ENCODE assay signal across 19 cellular contexts in the genomic region with DNA sequence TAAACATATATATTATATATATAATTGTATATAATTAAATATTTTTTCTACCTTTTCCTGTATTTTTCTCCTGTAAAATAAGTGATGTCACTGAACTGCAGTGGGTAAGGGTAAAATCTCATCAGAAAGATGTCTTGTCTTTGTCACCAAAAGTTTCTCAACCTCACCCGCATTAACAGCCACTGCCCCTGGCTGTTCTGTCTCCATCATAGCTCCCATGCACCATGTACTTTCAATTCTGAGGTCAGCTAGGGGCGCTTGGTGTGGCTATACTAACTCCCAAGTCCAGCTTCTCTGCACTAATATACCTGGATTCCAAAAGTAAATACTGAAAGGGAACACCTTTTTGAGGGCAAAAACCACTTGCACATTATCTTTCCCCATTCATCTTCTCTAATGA.
"Had no signal": no experiment of that assay in that cellular context is flagged by ENCODE, and none has a peak within 500 bp of the region (broad histone marks: within the 10 kb centered on the region; RNA-seq: fewer than 3 reads in every experiment).

No MANE protein-coding gene starts in this region.

- H3K27me3 ChIP-seq: body of pancreas had no signal

- H3K4me3 ChIP-seq: body of pancreas had no signal

- DNase-seq: activated CD4-positive, alpha-beta T cell treated with anti-CD3 and anti-CD28 coated beads for 1 hour; activated CD4-positive, alpha-beta T cell treated with anti-CD3 and anti-CD28 coated beads for 4 hours; activated CD4-positive, alpha-beta T cell treated with anti-CD3 and anti-CD28 coated beads, Interleukin-2, amount 10 ng/mL, durations not matched to agents 7 days and 5 days; activated CD4-positive, alpha-beta T cell treated with anti-CD3 and anti-CD28 coated beads, Interleukin-2, amount 50 U/mL, for 48 hours; activated CD8-positive, alpha-beta memory T cell treated with anti-CD3 and anti-CD28 coated beads for 24 hours; activated CD8-positive, alpha-beta T cell treated with anti-CD3 and anti-CD28 coated beads for 36 hours; activated effector memory CD4-positive, alpha-beta T cell treated with Interleukin-2 at 50 U/mL for 16 hours; activated gamma-delta T cell treated with Interleukin-2 at 50 U/mL for 16 hours; activated naive CD4-positive, alpha-beta T cell treated with anti-CD3 and anti-CD28 coated beads, Interleukin-2, amount 50 U/mL, for 16 hours; activated naive CD4-positive, alpha-beta T cell treated with Interleukin-2 at 50 U/mL for 16 hours; activated T-cell treated with anti-CD3 and anti-CD28 coated beads, Interleukin-2, amount 50 U/mL, for 4 hours; amniotic stem cell; anterior cingulate cortex; body of pancreas; cortex of kidney; effector CD8-positive, alpha-beta T cell; head of caudate nucleus; T-helper 2 cell had no signal

- H3K27ac ChIP-seq: body of pancreas, VCaP had no signal
